ENCODE assay signal across 16 cellular contexts in genomic region chr1:237756304-237756967, GRCh38.
DNase-seq lines count a peak whose midpoint lies in the region; ATAC-seq and TF ChIP-seq lines count a peak whose summit lies in the region.
"Had no signal": no experiment of that assay in that cellular context is flagged by ENCODE, and none has a peak within 500 bp of the region (broad histone marks: within the 10 kb centered on the region; RNA-seq: fewer than 3 reads in every experiment).

No MANE protein-coding gene starts in this region.

- TF ChIP-seq CTCF in OCI-LY3 (IDR thresholded peaks at IDR 0.05; ENCODE audit: low read depth, low read length) = no peak

- H3K4me1 Mint-ChIP-seq in T-cell = peaks cover 0 to 3% (median 0%) of the 10 kb centered on the region in 3 donors
- no peaks in the 10 kb centered on the region for H3K4me1 Mint-ChIP-seq in stimulated activated naive CD8-positive, alpha-beta T cell treated with anti-CD3 and anti-CD28 coated beads, Interleukin-15, amount 100 ng/mL, for 72 hours

- ATAC-seq in left ventricle myocardium superior = peak; percentile 8
- no peak for ATAC-seq in left cardiac atrium
- no peak for ATAC-seq in HG02678 (IDR thresholded peaks at IDR 0.05; ENCODE audit: unreplicated experiment)
- ATAC-seq in T-cell (replicated peaks in 1 of 4) = no peak
- no peak for ATAC-seq in stimulated activated naive CD8-positive, alpha-beta T cell treated with anti-CD3 and anti-CD28 coated beads, Interleukin-15, amount 100 ng/mL, for 72 hours
- no peak for ATAC-seq in HG02623 (IDR thresholded peaks at IDR 0.05; ENCODE audit: unreplicated experiment)
- ATAC-seq: GM23338, PC-3 had no signal

- no peak overlapping the region for H3K4me3 Mint-ChIP-seq in T-cell
- no peak overlapping the region for H3K4me3 Mint-ChIP-seq in stimulated activated naive CD8-positive, alpha-beta T cell treated with anti-CD3 and anti-CD28 coated beads, Interleukin-15, amount 100 ng/mL, for 72 hours
- H3K4me3 Mint-ChIP-seq: GM23338 had no signal

- H3K4me1 ChIP-seq in OCI-LY3 (ENCODE audit: low read length) = 0 out of 2 replicates have a peak, but pooled peaks cover 6% of the 10 kb centered on the region
- H3K4me1 ChIP-seq: SJSA1 had no signal

- no peaks in the 10 kb centered on the region for H3K36me3 ChIP-seq in OCI-LY3 (replicated peaks; ENCODE audit: low read depth, low read length)
- H3K36me3 ChIP-seq: SJSA1 had no signal

- H3K27me3 Mint-ChIP-seq in T-cell = no peaks in the 10 kb centered on the region
- H3K27me3 Mint-ChIP-seq in stimulated activated naive CD8-positive, alpha-beta T cell treated with anti-CD3 and anti-CD28 coated beads, Interleukin-15, amount 100 ng/mL, for 72 hours = no peaks in the 10 kb centered on the region

- H3K27ac Mint-ChIP-seq in T-cell = no peak overlapping the region
- no peak overlapping the region for H3K27ac Mint-ChIP-seq in stimulated activated naive CD8-positive, alpha-beta T cell treated with anti-CD3 and anti-CD28 coated beads, Interleukin-15, amount 100 ng/mL, for 72 hours
- H3K27ac Mint-ChIP-seq: GM23338 had no signal

- H3K79me2 ChIP-seq in OCI-LY3 (ENCODE audit: low read length) = no peaks in the 10 kb centered on the region

- H3K9ac ChIP-seq in OCI-LY3 (ENCODE audit: low read length) = no peak overlapping the region

- POLR2A ChIA-PET in T-cell (lab: Charles Lee) = no interaction called here

- H3K27me3 ChIP-seq in OCI-LY3 (ENCODE audit: low read depth, low read length) = no peaks in the 10 kb centered on the region; the same call in 1 of the 2 replicates
- H3K27me3 ChIP-seq: SJSA1 had no signal

- peaks cover 0 to 6% (median 0%) of the 10 kb centered on the region in 3 donors for H3K9me3 Mint-ChIP-seq in T-cell
- H3K9me3 Mint-ChIP-seq in stimulated activated naive CD8-positive, alpha-beta T cell treated with anti-CD3 and anti-CD28 coated beads, Interleukin-15, amount 100 ng/mL, for 72 hours = peaks cover 4 to 6% of the 10 kb centered on the region in 2 donors
- H3K9me3 Mint-ChIP-seq: GM23338 had no signal

- H3K4me3 ChIP-seq in OCI-LY3 (ENCODE audit: low read length) = no peak overlapping the region
- H3K4me3 ChIP-seq: GM23338, SJSA1 had no signal

- no peak overlapping the region for H3K4me2 ChIP-seq in OCI-LY3 (ENCODE audit: low read length)
- H3K4me2 ChIP-seq: GM23338 had no signal

- H3K9me3 ChIP-seq in OCI-LY3 (ENCODE audit: insufficient read depth, low read length) = no peaks in the 10 kb centered on the region
- H3K9me3 ChIP-seq: SJSA1 had no signal

- peak overlapping the region; percentile 26; the same call in 1 of the 2 replicates for H2AFZ ChIP-seq in OCI-LY3 (ENCODE audit: low read depth, low read length)
- H2AFZ ChIP-seq: GM23338 had no signal

- no peak overlapping the region for H3K27ac ChIP-seq in OCI-LY3 (ENCODE audit: low read length)
- H3K27ac ChIP-seq: SJSA1 had no signal

- CTCF ChIA-PET in T-cell (lab: Charles Lee) = no interaction called here

- no peaks in the 10 kb centered on the region for H4K20me1 ChIP-seq in OCI-LY3 (ENCODE audit: insufficient read depth, low read length)

- intact Hi-C loops in left ventricle myocardium superior (cut with micrococcal nuclease) (no loop called here), left cardiac atrium (cut with DNase I) (no loop called here)

- H3K36me3 Mint-ChIP-seq in T-cell = no peaks in the 10 kb centered on the region

- DNase-seq in left ventricle myocardium superior (peak; percentile 27), left cardiac atrium (no peak), NCI-H2029 treated with DMSO at 0.1 percent for 48 hours (lab: John Stamatoyannopoulos, UW) (peak; percentile 88), T-cell (no peak)
- no peak for DNase-seq in stimulated activated naive CD8-positive, alpha-beta T cell treated with anti-CD3 and anti-CD28 coated beads, Interleukin-15, amount 100 ng/mL, for 72 hours
- DNase-seq: GF-D8, KBM-7, NCI-H1417, NCI-H524 treated with DMSO at 0.1 percent for 48 hours, PC-3, T-helper 1 cell had no signal

Comparison
In these comparisons a context has a peak if more than half of its experiments do, and no peak if none do; other contexts are left out.
1. DNase-seq: peak in left ventricle myocardium superior (single experiment) and NCI-H2029 treated with DMSO at 0.1 percent for 48 hours (single experiment); none in left cardiac atrium (single experiment), T-cell (0 of 34) and stimulated activated naive CD8-positive, alpha-beta T cell treated with anti-CD3 and anti-CD28 coated beads, Interleukin-15, amount 100 ng/mL, for 72 hours (0 of 2).